Comparison of ENCODE assay signal across 22 cellular contexts in genomic region chr14:42475289-42475688, GRCh38.
"Had no signal": no experiment of that assay in that cellular context is flagged by ENCODE, and none has a peak within 500 bp of the region (broad histone marks: within the 10 kb centered on the region; RNA-seq: fewer than 3 reads in every experiment).

No MANE protein-coding gene starts in this region.

- DNase-seq: effector memory CD8-positive, alpha-beta T cell; erythroblast; foreskin keratinocyte; islet precursor cell; left ventricle myocardium inferior; lower lobe of right lung; midbrain; occipital lobe; pancreas; psoas muscle; retina; right lobe of liver; stimulated activated CD4-positive, alpha-beta T cell treated with anti-CD3 and anti-CD28 coated beads, Interleukin-4, amount 100 ng/mL, for 1 hour; stimulated activated CD8-positive, alpha-beta memory T cell treated with anti-CD3 and anti-CD28 coated beads, Interleukin-4, amount 100 ng/mL, for 48 hours; stimulated activated naive CD8-positive, alpha-beta T cell treated with anti-CD3 and anti-CD28 coated beads, Interleukin-15, Interleukin-2, amounts not matched to agents 100 U/mL and 50 U/mL, for 24 hours; tibial artery; upper lobe of left lung; uterus had no signal

- H3K27ac ChIP-seq: foreskin keratinocyte, left ventricle myocardium inferior, lower lobe of right lung, pancreas, psoas muscle, right lobe of liver, tibial artery, upper lobe of left lung, uterus had no signal

- H3K9me3 ChIP-seq: left ventricle myocardium inferior, lower lobe of right lung, pancreas, psoas muscle, right lobe of liver, tibial artery, upper lobe of left lung, uterus had no signal

- H3K36me3 ChIP-seq: left ventricle myocardium inferior, lower lobe of right lung, pancreas, right lobe of liver, tibial artery, upper lobe of left lung, uterus had no signal

- H3K4me3 ChIP-seq: left ventricle myocardium inferior, lower lobe of right lung, pancreas, psoas muscle, right lobe of liver, tibial artery, upper lobe of left lung, uterus had no signal

- H3K27me3 ChIP-seq: foreskin keratinocyte, pancreas, right lobe of liver, tibial artery, upper lobe of left lung, uterus had no signal

- H3K4me1 ChIP-seq: foreskin keratinocyte, left ventricle myocardium inferior, lower lobe of right lung, pancreas, psoas muscle, right lobe of liver, tibial artery, upper lobe of left lung, uterus had no signal

- ATAC-seq: effector memory CD8-positive, alpha-beta T cell; foreskin keratinocyte; lower lobe of right lung; natural killer cell treated with Interleukin-12 subunit alpha and Interleukin-12 subunit beta and Interleukin-15 and Interleukin-18, amount 100 ng/mL, for 72 hours; pancreas; psoas muscle; right lobe of liver; stimulated activated effector memory CD8-positive, alpha-beta T cell treated with anti-CD3 and anti-CD28 coated beads, Interleukin-12 subunit alpha, Interleukin-12 subunit beta, amount 100 ng/mL, for 72 hours; stimulated activated naive CD8-positive, alpha-beta T cell treated with anti-CD3 and anti-CD28 coated beads, Interleukin-15, Interleukin-2, amounts not matched to agents 100 U/mL and 50 U/mL, for 24 hours had no signal

- FAIRE-seq: colon, endothelial cell of umbilical vein, pancreas had no signal
